21 cellular contexts compared by ENCODE assay signal in genomic region chr4:100098011-100098545, GRCh38.
"Had no signal": no experiment of that assay in that cellular context is flagged by ENCODE, and none has a peak within 500 bp of the region (broad histone marks: within the 10 kb centered on the region; RNA-seq: fewer than 3 reads in every experiment).

No MANE protein-coding gene starts in this region.

- H3K4me3 ChIP-seq: esophagus muscularis mucosa, right lobe of liver, SK-N-MC, thoracic aorta had no signal

- H3K4me1 ChIP-seq: right lobe of liver had no signal

- DNase-seq: activated CD4-positive, alpha-beta T cell treated with anti-CD3 and anti-CD28 coated beads for 1 hour; activated naive CD4-positive, alpha-beta T cell treated with Interleukin-2 at 50 U/mL for 16 hours; activated naive CD8-positive, alpha-beta T cell treated with anti-CD3 and anti-CD28 coated beads for 36 hours; activated T-cell treated with anti-CD3 and anti-CD28 coated beads for 4 hours; activated T-cell treated with anti-CD3 and anti-CD28 coated beads, Interleukin-2, amount 50 U/mL, for 72 hours; amniotic stem cell; brain microvascular endothelial cell; hippocampal formation; left cardiac atrium; midbrain; naive thymus-derived CD4-positive, alpha-beta T cell; right lobe of liver; stimulated activated CD4-positive, alpha-beta T cell treated with anti-CD3 and anti-CD28 coated beads, Interleukin-12 subunit alpha, Interleukin-12 subunit beta, amount 100 ng/mL, for 4 hours; stimulated activated CD4-positive, alpha-beta T cell treated with anti-CD3 and anti-CD28 coated beads, Interleukin-4, amount 100 ng/mL, for 1 hour; stimulated activated naive CD8-positive, alpha-beta T cell treated with anti-CD3 and anti-CD28 coated beads, Interleukin-15, Interleukin-2, amounts not matched to agents 100 U/mL and 50 U/mL, for 24 hours; T1000; trophoblast cell had no signal

- ATAC-seq: activated T-cell treated with anti-CD3 and anti-CD28 coated beads, Interleukin-2, amount 50 U/mL, for 72 hours; left cardiac atrium; naive thymus-derived CD4-positive, alpha-beta T cell; right lobe of liver; stimulated activated naive CD8-positive, alpha-beta T cell treated with anti-CD3 and anti-CD28 coated beads, Interleukin-15, Interleukin-2, amounts not matched to agents 100 U/mL and 50 U/mL, for 24 hours; WTC11 had no signal

- H3K27ac ChIP-seq: brain microvascular endothelial cell, esophagus muscularis mucosa, right lobe of liver, SK-N-MC, thoracic aorta had no signal

- H3K9me3 ChIP-seq: esophagus muscularis mucosa, right lobe of liver, thoracic aorta had no signal

- H3K36me3 ChIP-seq: brain microvascular endothelial cell, esophagus muscularis mucosa, right lobe of liver, thoracic aorta had no signal

- H3K27me3 ChIP-seq: brain microvascular endothelial cell, esophagus muscularis mucosa, right lobe of liver had no signal
